34 cellular contexts compared by ENCODE assay signal in the genomic region with DNA sequence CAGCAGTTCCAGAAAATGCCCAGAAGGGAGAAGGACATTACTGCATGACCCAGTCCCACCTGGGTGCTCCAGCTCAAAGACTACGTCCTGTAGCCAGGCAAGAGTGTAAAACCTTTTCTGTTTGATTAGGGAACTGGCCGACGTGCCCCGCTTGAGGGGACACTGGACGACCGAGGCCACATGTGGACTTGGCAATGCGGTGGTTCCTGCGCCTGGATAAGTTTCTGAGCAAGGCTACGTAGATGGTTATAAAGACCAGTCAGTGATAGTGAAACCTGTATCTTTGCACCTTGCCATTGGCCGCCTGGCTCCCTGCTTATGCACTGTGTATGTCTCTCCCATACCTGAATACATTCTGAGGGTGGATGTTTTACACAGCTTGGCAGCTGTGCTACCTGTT.
"Had no signal": no experiment of that assay in that cellular context is flagged by ENCODE, and none has a peak within 500 bp of the region (broad histone marks: within the 10 kb centered on the region; RNA-seq: fewer than 3 reads in every experiment).

No MANE protein-coding gene starts in this region.

- FAIRE-seq: astrocyte had no signal

- ATAC-seq: activated CD4-positive, alpha-beta T cell treated with anti-CD3 and anti-CD28 coated beads for 36 hours; activated CD4-positive, CD25-positive, alpha-beta regulatory T cell treated with anti-CD3 and anti-CD28 coated beads, Interleukin-2, amount 50 U/mL, for 24 hours; activated CD8-positive, alpha-beta T cell treated with anti-CD3 and anti-CD28 coated beads for 36 hours; activated naive CD4-positive, alpha-beta T cell treated with anti-CD3 and anti-CD28 coated beads, Interleukin-2, amount 50 U/mL, for 72 hours; body of pancreas; WTC11 had no signal

- DNase-seq: activated CD4-positive, alpha-beta T cell treated with anti-CD3 and anti-CD28 coated beads for 1 hour; activated CD4-positive, alpha-beta T cell treated with anti-CD3 and anti-CD28 coated beads for 36 hours; activated CD4-positive, alpha-beta T cell treated with anti-CD3 and anti-CD28 coated beads for 48 hours; activated CD4-positive, alpha-beta T cell treated with anti-CD3 and anti-CD28 coated beads, Interleukin-2, amount 10 ng/mL, durations not matched to agents 7 days and 5 days; activated CD4-positive, alpha-beta T cell treated with anti-CD3 and anti-CD28 coated beads, Interleukin-2, amount 50 U/mL, for 48 hours; activated CD4-positive, CD25-positive, alpha-beta regulatory T cell; activated CD8-positive, alpha-beta memory T cell treated with anti-CD3 and anti-CD28 coated beads, Interleukin-2, amount 50 U/mL, for 48 hours; activated CD8-positive, alpha-beta T cell treated with anti-CD3 and anti-CD28 coated beads for 36 hours; activated effector memory CD4-positive, alpha-beta T cell treated with Interleukin-2 at 50 U/mL for 16 hours; activated gamma-delta T cell treated with Interleukin-2 at 50 U/mL for 16 hours; activated naive CD4-positive, alpha-beta T cell; activated naive CD4-positive, alpha-beta T cell treated with anti-CD3 and anti-CD28 coated beads for 36 hours; activated naive CD4-positive, alpha-beta T cell treated with anti-CD3 and anti-CD28 coated beads, Interleukin-2, amount 50 U/mL, for 16 hours; activated naive CD8-positive, alpha-beta T cell treated with anti-CD3 and anti-CD28 coated beads for 36 hours; activated T-cell treated with anti-CD3 and anti-CD28 coated beads, Interleukin-2, amount 50 U/mL, for 24 hours; activated T-cell treated with anti-CD3 and anti-CD28 coated beads, Interleukin-2, amount 50 U/mL, for 48 hours; adrenal gland; amniotic stem cell; aorta; body of pancreas; brain microvascular endothelial cell; caudate nucleus; cerebellar nuclear complex; SW 1271; T-helper 1 cell; T-helper 2 cell; T-helper 9 cell; WERI-Rb-1 had no signal

- H3K27ac ChIP-seq: adrenal gland, body of pancreas, brain microvascular endothelial cell, breast epithelium, cardiac muscle cell, WERI-Rb-1 had no signal

- H3K4me3 ChIP-seq: adrenal gland, body of pancreas, breast epithelium, cardiac muscle cell had no signal

- H3K9me3 ChIP-seq: adrenal gland, body of pancreas had no signal

- H3K36me3 ChIP-seq: adrenal gland, brain microvascular endothelial cell, breast epithelium, cardiac muscle cell, WERI-Rb-1 had no signal

- H3K4me1 ChIP-seq: adrenal gland, body of pancreas, breast epithelium had no signal

- H3K27me3 ChIP-seq: adrenal gland, body of pancreas, brain microvascular endothelial cell, breast epithelium, cardiac muscle cell had no signal
